In genomic region chr17:7923290-7923628, GRCh38 we compare ENCODE assay signal across 8 cellular contexts. TPM values are rescaled to one million over a fixed set of nuclear protein-coding genes. Genes with fewer than 3 reads are reported as not detected.
DNase-seq lines count a peak whose midpoint lies in the region; ATAC-seq and TF ChIP-seq lines count a peak whose summit lies in the region.

No MANE protein-coding gene starts in this region.

- ATAC-seq in HG02759 (IDR thresholded peaks at IDR 0.05; ENCODE audit: unreplicated experiment), result no peak

- H3K27ac ChIP-seq in smooth muscle cell (ENCODE audit: low read depth), result no peak overlapping the region

- H3K9me3 ChIP-seq in iPS-15b (ENCODE audit: control insufficient read depth, insufficient read depth, low read length), result no peaks in the 10 kb centered on the region
- H3K9me3 ChIP-seq in smooth muscle cell (replicated peaks; ENCODE audit: low read depth), result no peaks in the 10 kb centered on the region

- H3K36me3 ChIP-seq in H7 (replicated peaks; ENCODE audit: control insufficient read depth, insufficient read depth, low read length) (no peaks in the 10 kb centered on the region), iPS-15b (ENCODE audit: control insufficient read depth, insufficient read depth, low read length) (no peaks in the 10 kb centered on the region), smooth muscle cell (ENCODE audit: low read depth) (no peaks in the 10 kb centered on the region)

- H3K27ac Mint-ChIP-seq in activated naive CD8-positive, alpha-beta T cell treated with anti-CD3 and anti-CD28 coated beads for 36 hours, result peak overlapping the region; percentile 80

- H3K4me1 ChIP-seq in iPS-15b (ENCODE audit: control insufficient read depth, insufficient read depth, low read length) (peaks cover 7% of the 10 kb centered on the region), smooth muscle cell (ENCODE audit: low read depth) (peaks cover 8% of the 10 kb centered on the region)

- H3K9me3 Mint-ChIP-seq in activated naive CD8-positive, alpha-beta T cell treated with anti-CD3 and anti-CD28 coated beads for 36 hours, result no peaks in the 10 kb centered on the region

- no peaks in the 10 kb centered on the region for H4K20me1 ChIP-seq in smooth muscle cell (ENCODE audit: low read depth)

- peak overlapping the region; percentile 86 for H3K4me2 ChIP-seq in smooth muscle cell

- H3K36me3 Mint-ChIP-seq in activated naive CD8-positive, alpha-beta T cell treated with anti-CD3 and anti-CD28 coated beads for 36 hours, result peaks cover 5% of the 10 kb centered on the region

- H3K4me3 Mint-ChIP-seq in activated naive CD8-positive, alpha-beta T cell treated with anti-CD3 and anti-CD28 coated beads for 36 hours, result peak overlapping the region; percentile 50

- DNase-seq in H7, result no peak
- no peak for DNase-seq in activated naive CD8-positive, alpha-beta T cell treated with anti-CD3 and anti-CD28 coated beads for 36 hours
- DNase-seq in smooth muscle cell (lab: John Stamatoyannopoulos, UW; ENCODE audit: unreplicated experiment), result no peak
- DNase-seq in OCI-M2 (lab: John Stamatoyannopoulos, UW; ENCODE audit: unreplicated experiment), result no peak
- no peak for DNase-seq in NCI-H128 (lab: John Stamatoyannopoulos, UW; ENCODE audit: unreplicated experiment)
- no peak for DNase-seq in foreskin melanocyte

- peaks cover 7% of the 10 kb centered on the region for H3F3A ChIP-seq in smooth muscle cell (ENCODE audit: low read depth)

- peaks cover 81% of the 10 kb centered on the region for H3K27me3 ChIP-seq in H7 (ENCODE audit: control insufficient read depth, insufficient read depth, low read length)
- H3K27me3 ChIP-seq in iPS-15b (ENCODE audit: control insufficient read depth, insufficient read depth, low read length), result peaks cover 87% of the 10 kb centered on the region
- no peaks in the 10 kb centered on the region for H3K27me3 ChIP-seq in smooth muscle cell (ENCODE audit: low read depth)

- H3K4me3 ChIP-seq in H7 (ENCODE audit: insufficient read depth, low read depth, low read length) (peak overlapping the region; percentile 42), iPS-15b (ENCODE audit: low read depth, low read length) (peak overlapping the region; percentile 39), smooth muscle cell (peak overlapping the region; percentile 47)

- H2AFZ ChIP-seq in smooth muscle cell (ENCODE audit: low read depth), result peak overlapping the region; percentile 93

- H3K27me3 Mint-ChIP-seq in activated naive CD8-positive, alpha-beta T cell treated with anti-CD3 and anti-CD28 coated beads for 36 hours, result no peaks in the 10 kb centered on the region

- 75% methylated on average over 13 of the region's 13 CpGs for WGBS in smooth muscle cell (ENCODE audit: low lambda C conversion rate)

- H3K9ac ChIP-seq in iPS-15b (ENCODE audit: low read depth, low read length), result no peak overlapping the region
- H3K9ac ChIP-seq in smooth muscle cell (ENCODE audit: low read depth), result no peak overlapping the region

- no peak for TF ChIP-seq CTCF in smooth muscle cell (IDR thresholded peaks at IDR 0.05; ENCODE audit: borderline replicate concordance, insufficient read depth, poor library complexity, severe bottlenecking)

- no peaks in the 10 kb centered on the region for H3K79me2 ChIP-seq in smooth muscle cell (ENCODE audit: low read depth)

- peaks cover 12% of the 10 kb centered on the region for H3K4me1 Mint-ChIP-seq in activated naive CD8-positive, alpha-beta T cell treated with anti-CD3 and anti-CD28 coated beads for 36 hours

RNA-seq across cellular contexts. Expression of gene KCNAB3, which starts 6.4 kb away (rescaled TPM):
- 0.37 TPM in 1 of 2 replicates, not detected in the other for total RNA-seq in H7 (2014; rRNA removed; shearing (Covaris generic))
- 1 to 10 TPM; 7.5 to 8.4 TPM for total RNA-seq in activated naive CD8-positive, alpha-beta T cell treated with anti-CD3 and anti-CD28 coated beads for 36 hours
- 4.6 and 8.7 TPM in 2 replicates for total RNA-seq in smooth muscle cell
- polyA plus RNA-seq in smooth muscle cell, result 4.4 and 5.3 TPM in 2 replicates

RNA-seq across cellular contexts. Expression of gene RNF227, which starts 7.2 kb away (rescaled TPM):
- total RNA-seq in H7 (2014; rRNA removed; shearing (Covaris generic)), result 0.17 and 2.0 TPM in 2 replicates
- total RNA-seq in activated naive CD8-positive, alpha-beta T cell treated with anti-CD3 and anti-CD28 coated beads for 36 hours, result 1 to 10 TPM; 4.0 to 4.1 TPM
- total RNA-seq in smooth muscle cell, result 3.4 and 5.4 TPM in 2 replicates
- 3.5 and 5.1 TPM in 2 replicates for polyA plus RNA-seq in smooth muscle cell

RNA-seq across cellular contexts. Expression of gene TRAPPC1, which starts 8.5 kb away (rescaled TPM):
- total RNA-seq in H7 (2014; rRNA removed; shearing (Covaris generic)), result 8.1 and 12.0 TPM in 2 replicates
- 100 to 1,000 TPM; 131 to 143 TPM for total RNA-seq in activated naive CD8-positive, alpha-beta T cell treated with anti-CD3 and anti-CD28 coated beads for 36 hours
- total RNA-seq in smooth muscle cell, result 53.6 and 56.2 TPM in 2 replicates
- polyA plus RNA-seq in smooth muscle cell, result 364 and 392 TPM in 2 replicates

RNA-seq across cellular contexts. Expression of gene CNTROB, which starts 8.7 kb away (rescaled TPM):
- total RNA-seq in H7 (2014; rRNA removed; shearing (Covaris generic)), result 5.5 and 6.8 TPM in 2 replicates
- total RNA-seq in activated naive CD8-positive, alpha-beta T cell treated with anti-CD3 and anti-CD28 coated beads for 36 hours, result 10 to 100 TPM; 45.3 to 45.7 TPM
- total RNA-seq in smooth muscle cell, result 11.1 and 23.5 TPM in 2 replicates
- polyA plus RNA-seq in smooth muscle cell, result 20.6 and 26.3 TPM in 2 replicates

RNA-seq across cellular contexts. Expression of gene CHD3, which starts 34.7 kb away (rescaled TPM):
- 30.1 TPM in 2 replicates for total RNA-seq in H7 (2014; rRNA removed; shearing (Covaris generic))
- total RNA-seq in activated naive CD8-positive, alpha-beta T cell treated with anti-CD3 and anti-CD28 coated beads for 36 hours, result 100 to 1,000 TPM; 123 to 129 TPM
- total RNA-seq in smooth muscle cell, result 28.5 and 34.9 TPM in 2 replicates
- 16.3 and 23.5 TPM in 2 replicates for polyA plus RNA-seq in smooth muscle cell
